In genomic region chr11:65113361-65113756, GRCh38 we compare ENCODE assay signal across 9 cellular contexts. TPM values are rescaled to one million over a fixed set of nuclear protein-coding genes. Genes with fewer than 3 reads are reported as not detected.
DNase-seq lines count a peak whose midpoint lies in the region; ATAC-seq, FAIRE-seq and TF ChIP-seq lines count a peak whose summit lies in the region.
"Had no signal": no experiment of that assay in that cellular context is flagged by ENCODE, and none has a peak within 500 bp of the region (broad histone marks: within the 10 kb centered on the region; RNA-seq: fewer than 3 reads in every experiment).

No MANE protein-coding gene starts in this region.

- peak overlapping the region; percentile 76 to 100 (median 84) for H3K27ac Mint-ChIP-seq in naive thymus-derived CD4-positive, alpha-beta T cell

- peak overlapping the region; percentile 95 to 100 (median 99) for H3K4me2 ChIP-seq in BLaER1 treated with 17β-estradiol and CSF1 and Interleukin-3, amounts not matched to agents 10 nM and 100 nM

- peak overlapping the region; percentile 57 to 76 (median 66); a peak in 18 of 20 replicates for H3K4me3 ChIP-seq in BLaER1 treated with 17β-estradiol and CSF1 and Interleukin-3, amounts not matched to agents 10 nM and 100 nM
- peak overlapping the region; percentile 84 for H3K4me3 ChIP-seq in HUES6 (ENCODE audit: low read depth, low read length)
- peak overlapping the region; percentile 56 for H3K4me3 ChIP-seq in brain microvascular endothelial cell (ENCODE audit: low read depth, low read length)
- H3K4me3 ChIP-seq in naive thymus-derived CD4-positive, alpha-beta T cell (ENCODE audit: low read length): peak overlapping the region; percentile 83

- no peak for TF ChIP-seq CTCF in brain microvascular endothelial cell (IDR thresholded peaks at IDR 0.05; ENCODE audit: low read depth, low read length, missing control alignments)
- no peak for TF ChIP-seq CTCF in D721Med (IDR thresholded peaks at IDR 0.05; ENCODE audit: insufficient read depth, missing control alignments)

- H3K27me3 Mint-ChIP-seq in naive thymus-derived CD4-positive, alpha-beta T cell: no peaks in the 10 kb centered on the region

- no peak for FAIRE-seq in D721Med (lab: Jason Lieb, UNC)

- H3K9me3 Mint-ChIP-seq in naive thymus-derived CD4-positive, alpha-beta T cell: no peaks in the 10 kb centered on the region

- DNase-seq in brain microvascular endothelial cell: no peak
- no peak for DNase-seq in naive thymus-derived CD4-positive, alpha-beta T cell
- DNase-seq in D721Med (ENCODE audit: insufficient read length, low spot score): no peak
- no peak for DNase-seq in occipital lobe (lab: John Stamatoyannopoulos, UW)
- no peak for DNase-seq in hepatic stellate cell (ENCODE audit: low spot score)
- no peak for DNase-seq in cortex of kidney (lab: John Stamatoyannopoulos, UW)

- H3K36me3 ChIP-seq in BLaER1 treated with 17β-estradiol and CSF1 and Interleukin-3, amounts not matched to agents 10 nM and 100 nM: peaks cover 21 to 42% (median 37%) of the 10 kb centered on the region in 11 experiments
- H3K36me3 ChIP-seq in HUES6 (ENCODE audit: control insufficient read depth, insufficient read depth, low read length) (peaks cover 32% of the 10 kb centered on the region), brain microvascular endothelial cell (replicated peaks) (peaks cover 15% of the 10 kb centered on the region)
- H3K36me3 ChIP-seq in naive thymus-derived CD4-positive, alpha-beta T cell (ENCODE audit: control insufficient read depth in 2 of 3, insufficient read depth in 3 of 3, low read length in 3 of 3): peaks cover 0 to 27% (median under 1%) of the 10 kb centered on the region in 3 experiments

- H3K9ac ChIP-seq in BLaER1 treated with 17β-estradiol and CSF1 and Interleukin-3, amounts not matched to agents 10 nM and 100 nM: peak overlapping the region; percentile 62 to 86 (median 76)
- no peak overlapping the region for H3K9ac ChIP-seq in HUES6 (ENCODE audit: low read length)

- no peaks in the 10 kb centered on the region for H3K27me3 ChIP-seq in BLaER1 treated with 17β-estradiol and CSF1 and Interleukin-3, amounts not matched to agents 10 nM and 100 nM
- H3K27me3 ChIP-seq in HUES6 (ENCODE audit: control insufficient read depth, insufficient read depth, low read length): no peaks in the 10 kb centered on the region
- H3K27me3 ChIP-seq in brain microvascular endothelial cell (replicated peaks): no peaks in the 10 kb centered on the region
- no peaks in the 10 kb centered on the region for H3K27me3 ChIP-seq in naive thymus-derived CD4-positive, alpha-beta T cell (ENCODE audit: control insufficient read depth in 2 of 2, insufficient read depth in 2 of 2, low read length in 2 of 2)

- peaks cover 0 to 8% (median 6%) of the 10 kb centered on the region in 5 donors for H3K36me3 Mint-ChIP-seq in naive thymus-derived CD4-positive, alpha-beta T cell

- H4K20me1 ChIP-seq in BLaER1 treated with 17β-estradiol and CSF1 and Interleukin-3, amounts not matched to agents 10 nM and 100 nM: peaks cover 0 to 66% (median 42%) of the 10 kb centered on the region in 11 experiments; a peak in 20 of 22 replicates

- peak overlapping the region; percentile 83 to 97 (median 89) for H3K4me3 Mint-ChIP-seq in naive thymus-derived CD4-positive, alpha-beta T cell

- no peaks in the 10 kb centered on the region for H3K9me3 ChIP-seq in BLaER1 treated with 17β-estradiol and CSF1 and Interleukin-3, amounts not matched to agents 10 nM and 100 nM (replicated peaks in 1 of 11)
- H3K9me3 ChIP-seq in HUES6 (ENCODE audit: control insufficient read depth, insufficient read depth, low read depth, low read length): no peaks in the 10 kb centered on the region
- H3K9me3 ChIP-seq in naive thymus-derived CD4-positive, alpha-beta T cell (ENCODE audit: control insufficient read depth in 2 of 3, low read length in 3 of 3): no peaks in the 10 kb centered on the region
- H3K9me3 ChIP-seq: neutrophil had no signal

- POLR2A ChIA-PET in naive thymus-derived CD4-positive, alpha-beta T cell (lab: Charles Lee): interaction anchor here (1.0 to 7.5 kb wide), 7 partner anchors 8 to 369 kb away, joined by 4 to 98 read pairs (median 8); partner anchors contain the start of genes ARL2, FAU, MRPL49 and RASGRP2

- intact Hi-C loops in naive thymus-derived CD4-positive, alpha-beta T cell (cut with micrococcal nuclease): loop anchor here (5.0 to 10.0 kb wide), 4 partner anchors 71 to 399 kb away; partner anchors contain the start of genes CDC42EP2 (in 1 of the 2), RASGRP2 (in 1 of the 2) and SAC3D1 (in 1 of the 2)

- H3K4me1 ChIP-seq in BLaER1 treated with 17β-estradiol and CSF1 and Interleukin-3, amounts not matched to agents 10 nM and 100 nM: peaks cover 45 to 77% (median 65%) of the 10 kb centered on the region in 10 experiments
- peaks cover 25% of the 10 kb centered on the region for H3K4me1 ChIP-seq in HUES6 (ENCODE audit: control insufficient read depth, insufficient read depth, low read length)
- H3K4me1 ChIP-seq in naive thymus-derived CD4-positive, alpha-beta T cell (ENCODE audit: control insufficient read depth in 2 of 2, insufficient read depth in 2 of 2, low read length in 2 of 2): peaks cover 33 to 39% of the 10 kb centered on the region in 2 donors

- ATAC-seq in naive thymus-derived CD4-positive, alpha-beta T cell: no peak

- in situ Hi-C loops in brain microvascular endothelial cell (cut with HindIII; ENCODE audit: low pct_ligation_motif_present, low sequenced_read_pairs): no loop called here

- peak overlapping the region in 8 of 11 experiments; percentile 40 to 69 (median 60); a peak in 14 of 22 replicates for H3K27ac ChIP-seq in BLaER1 treated with 17β-estradiol and CSF1 and Interleukin-3, amounts not matched to agents 10 nM and 100 nM
- no peak overlapping the region; the same call in 1 of the 2 replicates for H3K27ac ChIP-seq in HUES6 (ENCODE audit: low read depth, low read length)
- H3K27ac ChIP-seq in brain microvascular endothelial cell: no peak overlapping the region
- peak overlapping the region; percentile 74 for H3K27ac ChIP-seq in naive thymus-derived CD4-positive, alpha-beta T cell (ENCODE audit: low read depth, low read length)
- H3K27ac ChIP-seq: neutrophil had no signal

- CTCF ChIA-PET in naive thymus-derived CD4-positive, alpha-beta T cell (lab: Charles Lee): interaction anchor here (0.7 to 4.1 kb wide), 4 partner anchors 8 to 31 kb away, joined by 3 to 48 read pairs (median 3); partner anchors contain the start of genes FAU and MRPL49

- peaks cover 17 to 59% (median 41%) of the 10 kb centered on the region in 7 donors for H3K4me1 Mint-ChIP-seq in naive thymus-derived CD4-positive, alpha-beta T cell

RNA-seq across cellular contexts. Expression of gene TM7SF2, which starts 1.7 kb away (rescaled TPM):
- 10 to 100 TPM; 21.6 to 37.8 (median 30.8) TPM for total RNA-seq in naive thymus-derived CD4-positive, alpha-beta T cell
- 10 to 100 TPM; 15.0 to 21.1 TPM for polyA plus RNA-seq in naive thymus-derived CD4-positive, alpha-beta T cell
- total RNA-seq in occipital lobe: 54.3 TPM

RNA-seq across cellular contexts. Expression of gene ZNHIT2, which starts 4.1 kb away (rescaled TPM):
- total RNA-seq in naive thymus-derived CD4-positive, alpha-beta T cell: 10 to 100 TPM in 4 of 5 experiments, 1 to 10 TPM in 1; 9.9 to 18.2 (median 11.3) TPM
- polyA plus RNA-seq in naive thymus-derived CD4-positive, alpha-beta T cell: 10 to 100 TPM; 29.9 to 35.6 TPM
- 4.7 TPM for total RNA-seq in occipital lobe

RNA-seq across cellular contexts. Expression of gene FAU, which starts 8.6 kb away (rescaled TPM):
- total RNA-seq in naive thymus-derived CD4-positive, alpha-beta T cell: 1,000 to 10,000 TPM; 1,053 to 1,849 (median 1,722) TPM
- polyA plus RNA-seq in naive thymus-derived CD4-positive, alpha-beta T cell: 1,000 to 10,000 TPM; 1,055 to 1,372 TPM
- 180 TPM for total RNA-seq in occipital lobe

RNA-seq across cellular contexts. Expression of gene MRPL49, which starts 8.8 kb away (rescaled TPM):
- total RNA-seq in naive thymus-derived CD4-positive, alpha-beta T cell: 10 to 100 TPM; 38.1 to 65.5 (median 51.9) TPM
- 100 to 1,000 TPM in 1 of 2 donors, 10 to 100 TPM in 1; 93.7 to 102 TPM for polyA plus RNA-seq in naive thymus-derived CD4-positive, alpha-beta T cell
- total RNA-seq in occipital lobe: 26.4 TPM

RNA-seq across cellular contexts. Expression of gene VPS51, which starts 17.3 kb away (rescaled TPM):
- 100 to 1,000 TPM; 159 to 269 (median 256) TPM for total RNA-seq in naive thymus-derived CD4-positive, alpha-beta T cell
- 100 to 1,000 TPM; 106 to 130 TPM for polyA plus RNA-seq in naive thymus-derived CD4-positive, alpha-beta T cell
- total RNA-seq in occipital lobe: 215 TPM

Comparison
In these comparisons a context has a peak if more than half of its experiments do, and no peak if none do; other contexts are left out.
1. H3K27ac ChIP-seq: peak in BLaER1 treated with 17β-estradiol and CSF1 and Interleukin-3, amounts not matched to agents 10 nM and 100 nM (8 of 11) and naive thymus-derived CD4-positive, alpha-beta T cell (single experiment); none in HUES6 (single experiment) and brain microvascular endothelial cell (single experiment).
2. Peak in every context shown above with its lines, with median percentiles within 50 percentile points of each other: H3K4me3 ChIP-seq.